Comparison of ENCODE assay signal across 29 cellular contexts in the genomic region with DNA sequence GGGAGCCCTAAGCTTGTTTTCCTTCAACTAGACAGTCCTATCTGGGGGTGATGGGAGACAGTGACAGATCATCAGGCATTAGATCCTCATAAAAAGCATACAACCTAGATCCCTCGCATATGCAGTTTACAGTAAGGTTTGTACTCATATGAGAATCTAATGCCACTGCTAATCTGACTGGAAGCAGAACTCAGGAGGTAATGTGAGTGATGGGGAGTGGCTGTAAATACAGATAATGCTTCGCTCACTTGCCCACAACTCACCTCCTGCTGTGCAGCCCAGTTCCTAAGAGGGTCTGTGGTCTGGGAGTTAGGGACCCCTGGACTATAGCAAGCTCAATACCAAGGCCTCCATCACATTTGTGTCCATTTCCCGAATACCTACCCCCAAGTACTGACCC.
"Had no signal": no experiment of that assay in that cellular context is flagged by ENCODE, and none has a peak within 500 bp of the region (broad histone marks: within the 10 kb centered on the region; RNA-seq: fewer than 3 reads in every experiment).

No MANE protein-coding gene starts in this region.

- H3K27me3 ChIP-seq: stomach, suprapubic skin, testis, thyroid gland, tibial artery, tibial nerve, transverse colon, upper lobe of left lung, upper lobe of right lung, uterus, vagina had no signal

- H3K36me3 Mint-ChIP-seq: stimulated activated effector memory CD8-positive, alpha-beta T cell treated with anti-CD3 and anti-CD28 coated beads, Interleukin-12 subunit alpha, Interleukin-12 subunit beta, amount 100 ng/mL, for 72 hours; stimulated activated memory B cell treated with anti-CD40 and anti-IgM and Interleukin-4, amounts not matched to agents 10 μg/mL and 1 μg/mL and 100 μg/mL, for 72 hours; type B pancreatic cell had no signal

- H3K4me3 Mint-ChIP-seq: stimulated activated effector memory CD8-positive, alpha-beta T cell treated with anti-CD3 and anti-CD28 coated beads, Interleukin-12 subunit alpha, Interleukin-12 subunit beta, amount 100 ng/mL, for 72 hours; stimulated activated memory B cell treated with anti-CD40 and anti-IgM and Interleukin-4, amounts not matched to agents 10 μg/mL and 1 μg/mL and 100 μg/mL, for 72 hours; stimulated activated naive B cell treated with anti-CD40 and anti-IgM and Interleukin-4, amounts not matched to agents 10 μg/mL and 1 μg/mL and 100 μg/mL, for 72 hours; stimulated activated naive CD8-positive, alpha-beta T cell treated with anti-CD3 and anti-CD28 coated beads, Interleukin-15, amount 100 ng/mL, for 72 hours; stimulated activated naive CD8-positive, alpha-beta T cell treated with anti-CD3 and anti-CD28 coated beads, Interleukin-15, Interleukin-2, amounts not matched to agents 100 ng/mL and 50 ng/mL, for 24 hours; type B pancreatic cell had no signal

- H3K9me3 Mint-ChIP-seq: stimulated activated effector memory CD8-positive, alpha-beta T cell treated with anti-CD3 and anti-CD28 coated beads, Interleukin-12 subunit alpha, Interleukin-12 subunit beta, amount 100 ng/mL, for 72 hours; stimulated activated naive CD8-positive, alpha-beta T cell treated with anti-CD3 and anti-CD28 coated beads, Interleukin-15, Interleukin-2, amounts not matched to agents 100 ng/mL and 50 ng/mL, for 24 hours; type B pancreatic cell had no signal

- H3K4me1 ChIP-seq: stomach, suprapubic skin, testis, thyroid gland, tibial artery, tibial nerve, transverse colon, upper lobe of left lung, upper lobe of right lung, uterus, vagina had no signal

- H3K27ac Mint-ChIP-seq: stimulated activated effector memory CD8-positive, alpha-beta T cell treated with anti-CD3 and anti-CD28 coated beads, Interleukin-12 subunit alpha, Interleukin-12 subunit beta, amount 100 ng/mL, for 72 hours; stimulated activated memory B cell treated with anti-CD40 and anti-IgM and Interleukin-4, amounts not matched to agents 10 μg/mL and 1 μg/mL and 100 μg/mL, for 72 hours; stimulated activated naive B cell treated with anti-CD40 and anti-IgM and Interleukin-4, amounts not matched to agents 10 μg/mL and 1 μg/mL and 100 μg/mL, for 72 hours; stimulated activated naive CD8-positive, alpha-beta T cell treated with anti-CD3 and anti-CD28 coated beads, Interleukin-15, amount 100 ng/mL, for 72 hours; stimulated activated naive CD8-positive, alpha-beta T cell treated with anti-CD3 and anti-CD28 coated beads, Interleukin-15, Interleukin-2, amounts not matched to agents 100 ng/mL and 50 ng/mL, for 24 hours; type B pancreatic cell had no signal

- H3K36me3 ChIP-seq: stomach, suprapubic skin, thoracic aorta, thyroid gland, tibial artery, tibial nerve, upper lobe of left lung, upper lobe of right lung, uterus, vagina had no signal

- H3K4me3 ChIP-seq: stomach, suprapubic skin, testis, thoracic aorta, thyroid gland, tibial artery, tibial nerve, transverse colon, upper lobe of left lung, upper lobe of right lung, uterus, vagina had no signal

- H3K9me3 ChIP-seq: testis, thoracic aorta, thyroid gland, tibial artery, upper lobe of left lung, upper lobe of right lung, uterus, vagina had no signal

- ATAC-seq: stimulated activated effector memory CD8-positive, alpha-beta T cell treated with anti-CD3 and anti-CD28 coated beads, Interleukin-12 subunit alpha, Interleukin-12 subunit beta, amount 100 ng/mL, for 72 hours; stimulated activated memory B cell treated with anti-CD40 and anti-IgM and Interleukin-4, amounts not matched to agents 10 μg/mL and 1 μg/mL and 100 μg/mL, for 72 hours; stimulated activated naive B cell treated with anti-CD40 and anti-IgM and Interleukin-4, amounts not matched to agents 10 μg/mL and 1 μg/mL and 100 μg/mL, for 72 hours; stimulated activated naive CD8-positive, alpha-beta T cell treated with anti-CD3 and anti-CD28 coated beads, Interleukin-15, amount 100 ng/mL, for 72 hours; stimulated activated naive CD8-positive, alpha-beta T cell treated with anti-CD3 and anti-CD28 coated beads, Interleukin-15, Interleukin-2, amounts not matched to agents 100 U/mL and 50 U/mL, for 24 hours; upper lobe of right lung had no signal

- DNase-seq: stimulated activated CD4-positive, alpha-beta T cell treated with anti-CD3 and anti-CD28 coated beads, Interleukin-2, amount 100 ng/mL, for 48 hours; stimulated activated CD4-positive, alpha-beta T cell treated with anti-CD3 and anti-CD28 coated beads, Interleukin-4, amount 100 ng/mL, for 1 hour; stimulated activated CD4-positive, alpha-beta T cell treated with anti-CD3 and anti-CD28 coated beads, Interleukin-4, amount 100 ng/mL, for 24 hours; stimulated activated CD4-positive, alpha-beta T cell treated with anti-CD3 and anti-CD28 coated beads, Interleukin-4, amount 100 ng/mL, for 4 hours; stimulated activated CD8-positive, alpha-beta memory T cell treated with anti-CD3 and anti-CD28 coated beads, Interleukin-4, amount 100 ng/mL, for 48 hours; stimulated activated naive B cell treated with anti-CD40 and anti-IgM and Interleukin-4, amounts not matched to agents 10 μg/mL and 1 μg/mL and 100 μg/mL, for 72 hours; stimulated activated naive CD4-positive, alpha-beta T cell; stimulated activated naive CD4-positive, alpha-beta T cell treated with Interleukin-2 at 50 U/mL for 16 hours; stimulated activated naive CD8-positive, alpha-beta T cell treated with anti-CD3 and anti-CD28 coated beads, Interleukin-15, amount 100 ng/mL, for 72 hours; stimulated activated naive CD8-positive, alpha-beta T cell treated with anti-CD3 and anti-CD28 coated beads, Interleukin-15, Interleukin-2, amounts not matched to agents 100 U/mL and 50 U/mL, for 24 hours; stomach; substantia nigra; testis; thyroid gland; tibial artery; transverse colon; trophoblast cell; upper lobe of left lung; upper lobe of right lung; uterus had no signal

- FAIRE-seq: urothelium cell line had no signal

- H3K27ac ChIP-seq: stomach, suprapubic skin, testis, thoracic aorta, thyroid gland, tibial artery, tibial nerve, transverse colon, upper lobe of left lung, upper lobe of right lung, uterus, vagina had no signal
